ENCODE assay signal across 9 cellular contexts in genomic region chr10:124745257-124745656, GRCh38. TPM values are rescaled to one million over a fixed set of nuclear protein-coding genes. Genes with fewer than 3 reads are reported as not detected.
DNase-seq lines count a peak whose midpoint lies in the region; ATAC-seq and TF ChIP-seq lines count a peak whose summit lies in the region.
"Had no signal": no experiment of that assay in that cellular context is flagged by ENCODE, and none has a peak within 500 bp of the region (broad histone marks: within the 10 kb centered on the region; RNA-seq: fewer than 3 reads in every experiment).

No MANE protein-coding gene starts in this region.

- no TSS peak for BruUV-seq in mammary epithelial cell (replicated peaks; lab: Mats Ljungman, UMichigan)

- H3K36me3 Mint-ChIP-seq in stimulated activated naive CD8-positive, alpha-beta T cell treated with anti-CD3 and anti-CD28 coated beads, Interleukin-15, Interleukin-2, amounts not matched to agents 100 ng/mL and 50 ng/mL, for 24 hours (ENCODE audit: low read depth): peaks cover 7% of the 10 kb centered on the region
- no peaks in the 10 kb centered on the region for H3K36me3 Mint-ChIP-seq in nephron progenitor cell (ENCODE audit: low read depth)

- peaks cover 54% of the 10 kb centered on the region for H3K4me1 Mint-ChIP-seq in stimulated activated naive CD8-positive, alpha-beta T cell treated with anti-CD3 and anti-CD28 coated beads, Interleukin-15, Interleukin-2, amounts not matched to agents 100 ng/mL and 50 ng/mL, for 24 hours (ENCODE audit: low read depth)
- H3K4me1 Mint-ChIP-seq in nephron progenitor cell: peaks cover 45% of the 10 kb centered on the region

- H3K9me3 ChIP-seq in mammary epithelial cell (replicated peaks; ENCODE audit: insufficient read depth, low read length): no peaks in the 10 kb centered on the region

- no peak overlapping the region for H3K4me3 ChIP-seq in mammary epithelial cell (replicated peaks in 1 of 3; ENCODE audit: insufficient read depth in 1 of 3, low read depth in 2 of 3, low read length in 3 of 3)

- no peaks in the 10 kb centered on the region for H3K27me3 ChIP-seq in mammary epithelial cell (ENCODE audit: insufficient read depth, low read length)

- peaks cover 11% of the 10 kb centered on the region for H3K27me3 Mint-ChIP-seq in stimulated activated naive CD8-positive, alpha-beta T cell treated with anti-CD3 and anti-CD28 coated beads, Interleukin-15, Interleukin-2, amounts not matched to agents 100 ng/mL and 50 ng/mL, for 24 hours
- H3K27me3 Mint-ChIP-seq in nephron progenitor cell (ENCODE audit: low read depth, poor library complexity): peaks cover 2% of the 10 kb centered on the region

- no peaks in the 10 kb centered on the region for H4K20me1 ChIP-seq in mammary epithelial cell (ENCODE audit: insufficient read depth, low read length)

- no peaks in the 10 kb centered on the region for H3K36me3 ChIP-seq in mammary epithelial cell (ENCODE audit: insufficient read depth, low read length)

- H3K4me2 ChIP-seq in mammary epithelial cell (ENCODE audit: insufficient read depth, low read depth, low read length): peak overlapping the region; percentile 93

- peaks cover 26% of the 10 kb centered on the region for H3K79me2 ChIP-seq in mammary epithelial cell (ENCODE audit: insufficient read depth, low read length)

- peak overlapping the region; percentile 53 for H3K9ac ChIP-seq in mammary epithelial cell (ENCODE audit: insufficient read depth, low read length)

- no peak overlapping the region for H3K27ac Mint-ChIP-seq in stimulated activated naive CD8-positive, alpha-beta T cell treated with anti-CD3 and anti-CD28 coated beads, Interleukin-15, Interleukin-2, amounts not matched to agents 100 ng/mL and 50 ng/mL, for 24 hours
- H3K27ac Mint-ChIP-seq in nephron progenitor cell: no peak overlapping the region

- H3K4me3 Mint-ChIP-seq in stimulated activated naive CD8-positive, alpha-beta T cell treated with anti-CD3 and anti-CD28 coated beads, Interleukin-15, Interleukin-2, amounts not matched to agents 100 ng/mL and 50 ng/mL, for 24 hours: peak overlapping the region; percentile 53
- H3K4me3 Mint-ChIP-seq in nephron progenitor cell: peak overlapping the region; percentile 83

- peak overlapping the region; percentile 64 for H3K27ac ChIP-seq in mammary epithelial cell (ENCODE audit: insufficient read depth, low read depth, low read length)

- H2AFZ ChIP-seq in mammary epithelial cell (ENCODE audit: low read depth, low read length): no peak overlapping the region

- CTCF ChIA-PET in mammary epithelial cell (lab: Charles Lee; ENCODE audit: low non-redundant PET): interaction anchor here (0.5 to 1.0 kb wide), 3 partner anchors 171 to 215 kb away, joined by 3 read pairs; no protein-coding TSS in a partner anchor

- H3K9me3 Mint-ChIP-seq in stimulated activated naive CD8-positive, alpha-beta T cell treated with anti-CD3 and anti-CD28 coated beads, Interleukin-15, Interleukin-2, amounts not matched to agents 100 ng/mL and 50 ng/mL, for 24 hours: no peaks in the 10 kb centered on the region
- no peaks in the 10 kb centered on the region for H3K9me3 Mint-ChIP-seq in nephron progenitor cell

- intact Hi-C loops in mammary epithelial cell (cut with micrococcal nuclease) (loop anchor here (1.0 to 2.0 kb wide), 3 partner anchors 46 to 215 kb away; partner anchors contain the start of gene EEF1AKMT2), posterior cingulate gyrus (cut with DNase I) (loop anchor here (10.0 kb wide), 1 partner anchor 50 kb away; the partner anchor contains the start of gene EEF1AKMT2)

- WGBS in mammary epithelial cell (ENCODE audit: low coverage, missing lambda C conversion rate): 39% methylated on average over 4 of the region's 4 CpGs

- peaks cover 51% of the 10 kb centered on the region for H3K4me1 ChIP-seq in mammary epithelial cell (ENCODE audit: insufficient read depth, low read length)

- ATAC-seq in stimulated activated naive CD8-positive, alpha-beta T cell treated with anti-CD3 and anti-CD28 coated beads, Interleukin-15, Interleukin-2, amounts not matched to agents 100 U/mL and 50 U/mL, for 24 hours: no peak
- no peak for ATAC-seq in esophagus mucosa

- dilution Hi-C loops in mammary epithelial cell (cut with HindIII; ENCODE audit: low sequenced_read_pairs): no loop called here

- no peak for DNase-seq in stimulated activated naive CD8-positive, alpha-beta T cell treated with anti-CD3 and anti-CD28 coated beads, Interleukin-15, Interleukin-2, amounts not matched to agents 100 U/mL and 50 U/mL, for 24 hours
- DNase-seq in mammary epithelial cell (no peak), nephron progenitor cell (no peak), posterior cingulate gyrus (no peak), hypothalamus (lab: John Stamatoyannopoulos, UW) (no peak)
- DNase-seq in stimulated activated CD4-positive, alpha-beta T cell treated with anti-CD3 and anti-CD28 coated beads, Interleukin-4, amount 100 ng/mL, for 24 hours: no peak
- DNase-seq: NCI-H2029 treated with DMSO at 0.1 percent for 48 hours had no signal

- TF ChIP-seq CTCF in mammary epithelial cell (conservative IDR thresholded peaks at IDR 0.05 in 1 of 2, IDR thresholded peaks at IDR 0.05 in 1 of 2; ENCODE audit: extremely low read depth in 1 of 2, insufficient read depth in 1 of 2, low read depth in 1 of 2, low read length in 2 of 2) (no peak), nephron progenitor cell (IDR thresholded peaks at IDR 0.05) (no peak)

- in situ Hi-C loops in mammary epithelial cell (cut with MboI; ENCODE audit: low sequenced_read_pairs in 2 of 2): loop anchor here in 1 of 2 donors (10.0 to 25.0 kb wide), 2 partner anchors 108 to 210 kb away; no protein-coding TSS in a partner anchor

RNA-seq across cellular contexts. Expression of gene FAM53B, which starts 1.1 kb away (rescaled TPM):
- 10 to 100 TPM; 16.2 to 51.8 TPM for total RNA-seq in mammary epithelial cell
- polyA plus RNA-seq in mammary epithelial cell: 9.3 TPM
- 37.8 TPM for polyA minus RNA-seq in mammary epithelial cell
- total RNA-seq in esophagus mucosa: 24.9 TPM

RNA-seq across cellular contexts. Expression of gene EEF1AKMT2, which starts 46.4 kb away (rescaled TPM):
- total RNA-seq in mammary epithelial cell (10 to 100 TPM; 13.0 to 15.7 TPM), esophagus mucosa (10.0 TPM)
- 8.7 TPM for polyA plus RNA-seq in mammary epithelial cell
- 0.93 TPM for polyA minus RNA-seq in mammary epithelial cell

RNA-seq across cellular contexts. Expression of gene ABRAXAS2, which starts 56.4 kb away (rescaled TPM):
- 10 to 100 TPM; 18.3 to 18.9 TPM for total RNA-seq in mammary epithelial cell
- polyA plus RNA-seq in mammary epithelial cell: 10.0 TPM
- polyA minus RNA-seq in mammary epithelial cell: 12.6 TPM
- 11.2 TPM for total RNA-seq in esophagus mucosa
